In the genomic region with DNA sequence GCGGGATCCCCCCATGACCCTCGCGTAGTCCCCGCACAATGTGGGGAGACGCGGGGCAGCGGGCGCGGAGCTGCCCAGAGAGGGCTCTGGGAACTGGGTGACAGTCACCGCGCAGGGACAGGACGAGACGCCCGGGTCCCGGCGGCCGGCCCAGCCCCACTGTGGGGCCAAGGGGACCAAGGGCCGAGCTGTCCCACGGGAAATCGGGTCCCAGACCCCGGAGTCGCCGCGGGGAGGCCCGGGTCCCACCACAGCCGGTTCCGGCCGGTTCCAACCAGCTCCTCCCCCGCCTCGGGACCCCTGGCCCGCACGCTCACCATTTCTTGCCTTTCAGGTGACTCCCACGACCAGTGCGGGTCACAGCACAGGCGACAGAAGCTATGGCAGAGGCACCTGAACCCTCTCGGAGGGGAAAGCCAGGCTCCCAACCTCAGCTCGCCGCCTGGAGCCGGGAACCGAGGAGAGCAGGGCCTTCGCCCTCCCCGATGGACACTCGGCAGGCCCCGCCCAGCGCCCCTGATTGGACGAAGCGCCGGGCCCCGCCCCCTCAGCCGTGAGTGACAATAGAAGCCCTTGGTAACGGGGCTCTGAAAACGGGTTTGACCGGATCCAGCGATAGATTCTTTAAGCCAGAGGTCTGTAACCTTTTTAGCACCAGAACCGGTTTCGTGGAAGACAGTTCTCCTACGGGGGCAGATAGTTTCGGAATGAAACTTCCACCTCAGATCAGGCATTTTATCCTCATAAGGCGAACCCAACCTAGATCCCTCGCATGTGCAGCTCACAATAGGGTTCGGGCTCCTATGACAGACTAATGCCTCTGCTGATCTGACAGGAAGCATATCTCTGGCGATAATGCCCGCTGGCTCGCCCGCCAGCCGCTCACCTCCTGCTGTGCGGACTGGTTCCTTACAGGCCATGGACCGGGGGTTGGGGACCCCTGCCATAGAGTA, we compare ENCODE assay signal across 8 cellular contexts. TPM values are rescaled to one million over a fixed set of nuclear protein-coding genes. Genes with fewer than 3 reads are reported as not detected.
DNase-seq lines count a peak whose midpoint lies in the region; ATAC-seq and TF ChIP-seq lines count a peak whose summit lies in the region.

TSS of gene ZNF433 (minus strand) at position 460 of the 953 bp plus-strand sequence. CDS start at position 320, 140 bp downstream.

- H3K9me3 Mint-ChIP-seq in naive thymus-derived CD8-positive, alpha-beta T cell, result peaks cover 0 to 30% (median 2%) of the 10 kb centered on the region in 9 donors
- no peaks in the 10 kb centered on the region for H3K9me3 Mint-ChIP-seq in stimulated activated naive B cell treated with anti-CD40 and anti-IgM and Interleukin-4, amounts not matched to agents 10 μg/mL and 1 μg/mL and 100 μg/mL, for 72 hours

- H3K4me1 Mint-ChIP-seq in naive thymus-derived CD8-positive, alpha-beta T cell, result peaks cover 0 to 19% (median 10%) of the 10 kb centered on the region in 4 donors
- H3K4me1 Mint-ChIP-seq in stimulated activated naive B cell treated with anti-CD40 and anti-IgM and Interleukin-4, amounts not matched to agents 10 μg/mL and 1 μg/mL and 100 μg/mL, for 72 hours, result peaks cover 15 to 30% of the 10 kb centered on the region in 2 donors

- no peaks in the 10 kb centered on the region for H3K9me3 ChIP-seq in RWPE2 (ENCODE audit: severe bottlenecking)

- DNase-seq in AG08395 (ENCODE audit: low spot score) (peak; percentile 98), HK-2 (ENCODE audit: unreplicated experiment) (peak; percentile 86), RWPE2 (ENCODE audit: low spot score) (peak; percentile 95), activated gamma-delta T cell treated with Interleukin-2 at 50 U/mL for 16 hours (peak; percentile 58), fibroblast of the aortic adventitia (ENCODE audit: low read depth) (peak; percentile 77)
- peak; percentile 4 to 86 (median 62) for DNase-seq in naive thymus-derived CD8-positive, alpha-beta T cell
- DNase-seq in stimulated activated naive B cell treated with anti-CD40 and anti-IgM and Interleukin-4, amounts not matched to agents 10 μg/mL and 1 μg/mL and 100 μg/mL, for 72 hours, result peak; percentile 83

- H3K27ac ChIP-seq in RWPE2 (ENCODE audit: poor library complexity, severe bottlenecking), result peak within 1 kb of the TSS; percentile 34

- POLR2A ChIA-PET in naive thymus-derived CD8-positive, alpha-beta T cell (lab: Charles Lee), result interaction anchor here (0.5 to 1.4 kb wide), 8 partner anchors 20 to 238 kb away, joined by 3 to 5 read pairs (median 3); partner anchors contain the start of genes ZNF491 and ZNF844

- peaks cover 0 to 15% (median 0%) of the 10 kb centered on the region in 5 donors for H3K27me3 Mint-ChIP-seq in naive thymus-derived CD8-positive, alpha-beta T cell
- H3K27me3 Mint-ChIP-seq in stimulated activated naive B cell treated with anti-CD40 and anti-IgM and Interleukin-4, amounts not matched to agents 10 μg/mL and 1 μg/mL and 100 μg/mL, for 72 hours, result no peaks in the 10 kb centered on the region

- no peaks in the 10 kb centered on the region for H3K36me3 ChIP-seq in RWPE2 (ENCODE audit: low read depth)

- H3K4me3 ChIP-seq in RWPE2 (ENCODE audit: severe bottlenecking), result peak within 1 kb of the TSS; percentile 85
- peak within 1 kb of the TSS; percentile 83 for H3K4me3 ChIP-seq in fibroblast of the aortic adventitia (ENCODE audit: low read depth, low read length)

- TF ChIP-seq CTCF in RWPE2 (IDR thresholded peaks at IDR 0.05; ENCODE audit: poor library complexity, severe bottlenecking) (no peak), fibroblast of the aortic adventitia (IDR thresholded peaks at IDR 0.05; ENCODE audit: insufficient read depth, low read length) (peak; percentile 16)

- H3K27ac Mint-ChIP-seq in naive thymus-derived CD8-positive, alpha-beta T cell, result peak within 1 kb of the TSS in 9 of 10 donors; percentile 56 to 90 (median 85)
- H3K27ac Mint-ChIP-seq in stimulated activated naive B cell treated with anti-CD40 and anti-IgM and Interleukin-4, amounts not matched to agents 10 μg/mL and 1 μg/mL and 100 μg/mL, for 72 hours, result peak within 1 kb of the TSS; percentile 97

- ATAC-seq in GM19025 (IDR thresholded peaks at IDR 0.05; ENCODE audit: low read depth, unreplicated experiment), result peak; percentile 85
- peak; percentile 98 for ATAC-seq in RWPE2 (ENCODE audit: low read depth)
- ATAC-seq in naive thymus-derived CD8-positive, alpha-beta T cell, result peak; percentile 92 to 93
- peak; percentile 97 to 98 for ATAC-seq in stimulated activated naive B cell treated with anti-CD40 and anti-IgM and Interleukin-4, amounts not matched to agents 10 μg/mL and 1 μg/mL and 100 μg/mL, for 72 hours (replicated peaks)

- no peaks in the 10 kb centered on the region for H3K4me1 ChIP-seq in RWPE2 (ENCODE audit: insufficient read depth, poor library complexity, severe bottlenecking)

- H3K4me3 Mint-ChIP-seq in naive thymus-derived CD8-positive, alpha-beta T cell, result peak within 1 kb of the TSS; percentile 75 to 96 (median 91)
- H3K4me3 Mint-ChIP-seq in stimulated activated naive B cell treated with anti-CD40 and anti-IgM and Interleukin-4, amounts not matched to agents 10 μg/mL and 1 μg/mL and 100 μg/mL, for 72 hours, result peak within 1 kb of the TSS; percentile 94 to 95

- no peaks in the 10 kb centered on the region for H3K27me3 ChIP-seq in RWPE2 (ENCODE audit: insufficient read depth, poor library complexity, severe bottlenecking)

- H3K36me3 Mint-ChIP-seq in naive thymus-derived CD8-positive, alpha-beta T cell, result peaks cover 0 to 10% (median 1%) of the 10 kb centered on the region in 3 donors
- peaks cover 2 to 3% of the 10 kb centered on the region in 2 donors for H3K36me3 Mint-ChIP-seq in stimulated activated naive B cell treated with anti-CD40 and anti-IgM and Interleukin-4, amounts not matched to agents 10 μg/mL and 1 μg/mL and 100 μg/mL, for 72 hours

RNA-seq across cellular contexts. Expression of gene ZNF433, which starts in this region (rescaled TPM):
- total RNA-seq in fibroblast of the aortic adventitia (ENCODE audit: low replicate concordance), result 1.9 and 4.9 TPM in 2 replicates
- 1 to 10 TPM; 3.5 to 4.4 TPM for total RNA-seq in naive thymus-derived CD8-positive, alpha-beta T cell
- polyA plus RNA-seq in naive thymus-derived CD8-positive, alpha-beta T cell, result 1 to 10 TPM; 2.3 to 7.5 (median 3.0) TPM

Comparison
In these comparisons a context has a peak if more than half of its experiments do, and no peak if none do; other contexts are left out.
1. Peak in every context shown above with its lines: DNase-seq, ATAC-seq, H3K4me3 ChIP-seq and H3K27ac ChIP-seq.